Comparison of ENCODE assay signal across 8 cellular contexts in the genomic region with DNA sequence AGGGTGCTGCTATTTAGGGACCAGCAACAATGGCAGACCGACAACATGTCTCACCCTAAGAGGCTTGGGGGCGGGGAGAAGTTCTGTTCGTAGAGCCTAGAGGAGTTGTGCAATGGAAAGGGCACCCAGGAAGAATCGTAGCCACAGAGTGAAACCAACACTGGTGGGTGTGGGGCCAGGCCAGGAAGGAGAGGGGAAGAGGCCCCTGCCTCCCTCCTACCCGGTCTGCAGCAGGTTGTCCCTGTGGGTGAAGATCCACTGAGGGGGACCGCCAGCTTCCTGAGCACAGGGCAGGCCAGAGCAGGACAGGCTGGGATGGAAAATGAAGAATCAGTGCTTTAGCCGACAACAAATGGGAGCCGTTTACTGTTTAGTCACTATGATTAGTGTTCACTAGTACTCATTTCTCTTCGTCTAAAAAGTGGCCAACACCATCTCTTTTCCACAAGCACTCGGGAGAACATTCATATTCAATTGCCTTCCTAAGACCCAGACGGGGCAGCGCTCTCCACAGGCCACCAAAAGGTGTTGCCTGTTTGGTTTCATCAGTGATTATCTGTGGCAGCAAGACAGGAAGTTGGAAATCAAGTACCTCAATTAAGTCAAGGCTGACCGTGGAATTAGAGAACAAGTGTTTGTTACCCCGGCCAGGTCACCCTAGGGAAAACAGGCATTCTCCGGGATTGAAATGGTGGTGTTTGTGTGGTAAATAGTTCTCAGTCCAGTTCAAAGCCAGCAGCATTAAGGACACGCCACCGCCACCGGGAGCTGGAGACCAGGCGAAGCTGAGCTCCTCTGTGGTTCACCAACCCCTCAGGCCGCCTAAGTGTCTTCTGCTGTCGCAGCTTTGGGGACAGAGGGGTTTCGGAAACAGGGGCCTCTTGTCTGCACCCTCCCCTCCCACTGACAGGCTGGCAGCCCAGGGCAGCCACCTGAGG.
DNase-seq lines count a peak whose midpoint lies in the region; ATAC-seq lines count a peak whose summit lies in the region.

No MANE protein-coding gene starts in this region.

- H3K4me1 Mint-ChIP-seq in activated naive CD8-positive, alpha-beta T cell treated with anti-CD3 and anti-CD28 coated beads, Interleukin-2, amount 50 U/mL, for 24 hours = peaks cover 39% of the 10 kb centered on the region

- H3K9me3 Mint-ChIP-seq in activated naive CD8-positive, alpha-beta T cell treated with anti-CD3 and anti-CD28 coated beads, Interleukin-2, amount 50 U/mL, for 24 hours = no peaks in the 10 kb centered on the region

- ATAC-seq in activated naive CD8-positive, alpha-beta T cell treated with anti-CD3 and anti-CD28 coated beads, Interleukin-2, amount 50 U/mL, for 24 hours = peak; percentile 66
- no peak for ATAC-seq in GM18873 (IDR thresholded peaks at IDR 0.05; ENCODE audit: low FRiP score, unreplicated experiment)
- no peak for ATAC-seq in HG03108 (IDR thresholded peaks at IDR 0.05; ENCODE audit: unreplicated experiment)

- peak overlapping the region; percentile 83 for H3K27ac Mint-ChIP-seq in activated naive CD8-positive, alpha-beta T cell treated with anti-CD3 and anti-CD28 coated beads, Interleukin-2, amount 50 U/mL, for 24 hours

- peak overlapping the region; percentile 80 for H3K4me3 Mint-ChIP-seq in activated naive CD8-positive, alpha-beta T cell treated with anti-CD3 and anti-CD28 coated beads, Interleukin-2, amount 50 U/mL, for 24 hours

- no peaks in the 10 kb centered on the region for H3K36me3 Mint-ChIP-seq in activated naive CD8-positive, alpha-beta T cell treated with anti-CD3 and anti-CD28 coated beads, Interleukin-2, amount 50 U/mL, for 24 hours (ENCODE audit: low read depth)

- no peaks in the 10 kb centered on the region for H3K27me3 Mint-ChIP-seq in activated naive CD8-positive, alpha-beta T cell treated with anti-CD3 and anti-CD28 coated beads, Interleukin-2, amount 50 U/mL, for 24 hours

- DNase-seq in DMS53 (lab: John Stamatoyannopoulos, UW) (peak; percentile 44), DMS53 treated with DMSO at 0.1 percent for 48 hours (lab: John Stamatoyannopoulos, UW; ENCODE audit: unreplicated experiment) (no peak), SIG-M5 (lab: John Stamatoyannopoulos, UW) (peak; percentile 85), iPS-NIHi11 (ENCODE audit: low spot score) (peak; percentile 45)
- DNase-seq in activated naive CD8-positive, alpha-beta T cell treated with anti-CD3 and anti-CD28 coated beads, Interleukin-2, amount 50 U/mL, for 24 hours = peak; percentile 70
- peak; percentile 49 for DNase-seq in stimulated activated CD4-positive, alpha-beta T cell treated with anti-CD3 and anti-CD28 coated beads, Interleukin-12 subunit alpha, Interleukin-12 subunit beta, amount 100 ng/mL, for 4 hours
